25 cellular contexts compared by ENCODE assay signal in genomic region chr15:52419494-52419893, GRCh38.
"Had no signal": no experiment of that assay in that cellular context is flagged by ENCODE, and none has a peak within 500 bp of the region (broad histone marks: within the 10 kb centered on the region; RNA-seq: fewer than 3 reads in every experiment).

No MANE protein-coding gene starts in this region.

- DNase-seq: activated CD4-positive, alpha-beta T cell treated with anti-CD3 and anti-CD28 coated beads for 1 hour; activated CD4-positive, alpha-beta T cell treated with anti-CD3 and anti-CD28 coated beads, Interleukin-2, amount 10 ng/mL, durations not matched to agents 7 days and 5 days; activated CD8-positive, alpha-beta T cell treated with anti-CD3 and anti-CD28 coated beads for 36 hours; activated T-cell treated with anti-CD3 and anti-CD28 coated beads, Interleukin-2, amount 50 U/mL, for 4 hours; anterior cingulate cortex; effector CD8-positive, alpha-beta T cell; mesenchymal stem cell; naive thymus-derived CD8-positive, alpha-beta T cell; occipital lobe; psoas muscle; stimulated activated CD4-positive, alpha-beta T cell treated with anti-CD3 and anti-CD28 coated beads, Interleukin-15, amount 100 ng/mL, for 24 hours; stimulated activated CD4-positive, alpha-beta T cell treated with anti-CD3 and anti-CD28 coated beads, Interleukin-2, amount 100 ng/mL, for 24 hours; stimulated activated naive B cell treated with anti-CD40 and anti-IgM and Interleukin-4, amounts not matched to agents 10 μg/mL and 1 μg/mL and 100 μg/mL, for 72 hours; T-cell; tibial artery had no signal

- H3K9ac ChIP-seq: parathyroid adenoma had no signal

- ATAC-seq: activated CD8-positive, alpha-beta T cell treated with anti-CD3 and anti-CD28 coated beads for 36 hours; activated naive CD4-positive, alpha-beta T cell treated with anti-CD3 and anti-CD28 coated beads, Interleukin-2, amount 50 U/mL, for 72 hours; activated T-cell treated with anti-CD3 and anti-CD28 coated beads, Interleukin-2, amount 50 U/mL, for 4 hours; activated T-helper 17 cell treated with anti-CD3 and anti-CD28 coated beads, Interleukin-2, amount 50 U/mL, for 72 hours; naive thymus-derived CD8-positive, alpha-beta T cell; psoas muscle; stimulated activated naive B cell treated with anti-CD40 and anti-IgM and Interleukin-4, amounts not matched to agents 10 μg/mL and 1 μg/mL and 100 μg/mL, for 72 hours; T-cell; WTC11 had no signal

- H2AFZ ChIP-seq: parathyroid adenoma had no signal

- H3K27ac ChIP-seq: parathyroid adenoma, psoas muscle, right atrium auricular region, suprapubic skin, tibial artery had no signal

- H3K4me3 ChIP-seq: psoas muscle, right atrium auricular region, suprapubic skin, tibial artery had no signal

- H3K36me3 ChIP-seq: right atrium auricular region had no signal

- FAIRE-seq: bronchial epithelial cell, endometrium, frontal cortex, TTC549 had no signal

- H3K9me3 ChIP-seq: psoas muscle, right atrium auricular region, suprapubic skin, tibial artery had no signal

- H3K27me3 ChIP-seq: right atrium auricular region, suprapubic skin, tibial artery had no signal

- H3K4me1 ChIP-seq: right atrium auricular region, suprapubic skin, tibial artery had no signal
